ENCODE assay signal across 28 cellular contexts in the genomic region with DNA sequence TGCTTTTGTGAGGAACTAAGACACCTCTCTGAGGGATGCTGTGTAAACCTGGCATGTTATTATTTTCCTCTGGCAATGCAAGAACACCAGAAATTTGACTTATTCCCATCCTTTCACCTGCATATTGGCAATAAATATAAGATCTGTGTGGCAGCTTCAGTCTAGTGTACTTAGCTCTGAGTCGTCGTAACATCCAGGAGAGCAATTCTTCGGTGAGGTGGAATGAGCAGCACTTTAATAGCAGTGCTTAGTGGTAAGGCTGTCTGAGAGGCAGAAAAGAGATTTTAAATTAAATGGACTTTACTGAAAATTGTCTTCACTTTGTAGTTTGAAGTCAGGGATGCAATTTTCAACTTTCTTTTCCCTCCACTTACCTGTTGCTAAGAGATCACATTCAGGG.
"Had no signal": no experiment of that assay in that cellular context is flagged by ENCODE, and none has a peak within 500 bp of the region (broad histone marks: within the 10 kb centered on the region; RNA-seq: fewer than 3 reads in every experiment).

No MANE protein-coding gene starts in this region.

- H3K27me3 ChIP-seq: brain microvascular endothelial cell had no signal

- H2AFZ ChIP-seq: PC-9 had no signal

- H3K4me3 ChIP-seq: K562, PC-9 had no signal

- DNase-seq: activated CD4-positive, alpha-beta memory T cell treated with anti-CD3 and anti-CD28 coated beads, Interleukin-2, amount 10 ng/mL, durations not matched to agents 7 days and 5 days; activated CD4-positive, alpha-beta T cell treated with anti-CD3 and anti-CD28 coated beads for 1 hour; activated CD4-positive, alpha-beta T cell treated with anti-CD3 and anti-CD28 coated beads for 48 hours; activated CD4-positive, CD25-positive, alpha-beta regulatory T cell; activated CD8-positive, alpha-beta memory T cell treated with anti-CD3 and anti-CD28 coated beads for 24 hours; activated CD8-positive, alpha-beta memory T cell treated with anti-CD3 and anti-CD28 coated beads, Interleukin-2, amount 10 ng/mL, durations not matched to agents 7 days and 5 days; activated effector memory CD4-positive, alpha-beta T cell treated with anti-CD3 and anti-CD28 coated beads, Interleukin-2, amount 50 U/mL, for 16 hours; activated naive CD4-positive, alpha-beta T cell; activated naive CD4-positive, alpha-beta T cell treated with anti-CD3 and anti-CD28 coated beads, Interleukin-2, amount 50 U/mL, for 16 hours; activated naive CD8-positive, alpha-beta T cell treated with anti-CD3 and anti-CD28 coated beads for 36 hours; activated T-cell treated with anti-CD3 and anti-CD28 coated beads, Interleukin-2, amount 50 U/mL, for 1 hour; activated T-cell treated with anti-CD3 and anti-CD28 coated beads, Interleukin-2, amount 50 U/mL, for 72 hours; amniotic stem cell; aorta; brain microvascular endothelial cell; NCI-H1092 treated with DMSO at 0.1 percent for 48 hours; NCI-H1694; NCI-H1930; NCI-H2081 treated with DMSO at 0.1 percent for 48 hours; NCI-H226; NCI-H446 treated with DMSO at 0.1 percent for 48 hours; NCI-H524; PC-9; SIG-M5; T1000; WERI-Rb-1 had no signal

- H3K4me2 ChIP-seq: PC-9 had no signal

- H3K27ac ChIP-seq: brain microvascular endothelial cell, PC-9, RWPE1, WERI-Rb-1 had no signal

- H3K36me3 ChIP-seq: brain microvascular endothelial cell, WERI-Rb-1 had no signal
